18 cellular contexts compared by ENCODE assay signal in the genomic region with DNA sequence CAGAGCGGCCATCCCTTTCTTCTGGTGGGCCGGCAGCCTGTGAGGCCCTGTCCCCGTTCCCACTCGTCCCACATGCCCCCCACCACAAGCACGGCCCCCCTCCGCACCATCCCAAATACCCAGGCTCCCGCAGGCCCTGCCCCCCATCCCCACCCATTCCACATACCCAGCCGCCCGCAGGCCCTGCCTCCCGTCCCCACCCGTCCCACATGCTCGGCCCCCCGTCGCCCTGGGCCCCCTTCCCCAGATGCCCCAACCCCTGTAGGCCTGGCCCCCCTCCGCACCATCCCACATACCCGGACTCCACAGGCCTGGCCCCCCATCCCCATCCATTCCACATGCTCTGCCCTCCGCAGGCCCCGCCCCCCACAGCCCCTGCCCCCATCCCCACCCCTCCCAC. TPM values are rescaled to one million over a fixed set of nuclear protein-coding genes. Genes with fewer than 3 reads are reported as not detected.
A peak's percentile ranks its signal among the peaks of the same experiment; 100 is the strongest.
DNase-seq lines count a peak whose midpoint lies in the region; ATAC-seq, FAIRE-seq and TF ChIP-seq lines count a peak whose summit lies in the region.
"Had no signal": no experiment of that assay in that cellular context is flagged by ENCODE, and none has a peak within 500 bp of the region (broad histone marks: within the 10 kb centered on the region; RNA-seq: fewer than 3 reads in every experiment).

No MANE protein-coding gene starts in this region.

- no peaks in the 10 kb centered on the region for H3K79me1 ChIP-seq in neuronal stem cell (ENCODE audit: low read depth, low read length)

- H2BK12ac ChIP-seq in neuronal stem cell (ENCODE audit: low read length): no peak overlapping the region

- H2BK15ac ChIP-seq in neuronal stem cell (ENCODE audit: low read length): no peak overlapping the region

- no peaks in the 10 kb centered on the region for H3K4me1 ChIP-seq in left ventricle myocardium inferior
- no peaks in the 10 kb centered on the region for H3K4me1 ChIP-seq in RWPE2 (ENCODE audit: insufficient read depth, poor library complexity, severe bottlenecking)
- peaks cover 0 to 4% of the 10 kb centered on the region in 2 donors for H3K4me1 ChIP-seq in kidney (ENCODE audit: control insufficient read depth in 1 of 2, insufficient read depth in 1 of 2, low read depth in 1 of 2, low read length in 2 of 2)
- no peaks in the 10 kb centered on the region for H3K4me1 ChIP-seq in aorta (ENCODE audit: control insufficient read depth in 1 of 2, insufficient read depth in 2 of 2, low read length in 2 of 2)
- H3K4me1 ChIP-seq in neuronal stem cell (ENCODE audit: control insufficient read depth in 2 of 2, insufficient read depth in 1 of 2, low read depth in 1 of 2, low read length in 2 of 2): no peaks in the 10 kb centered on the region
- H3K4me1 ChIP-seq: Caco-2, HAP-1 had no signal

- H3K27me3 ChIP-seq in left ventricle myocardium inferior (ENCODE audit: low read depth) (peaks cover 60% of the 10 kb centered on the region), RWPE2 (ENCODE audit: insufficient read depth, poor library complexity, severe bottlenecking) (no peaks in the 10 kb centered on the region), aorta (ENCODE audit: control insufficient read depth in 1 of 2, insufficient read depth in 2 of 2, low read length in 1 of 2) (no peaks in the 10 kb centered on the region), neuronal stem cell (ENCODE audit: control insufficient read depth in 3 of 3, insufficient read depth in 3 of 3, low read depth in 1 of 3, low read length in 3 of 3) (peaks cover 0 to 20% (median 2%) of the 10 kb centered on the region in 3 experiments)
- H3K27me3 ChIP-seq: BLaER1 had no signal

- H3K27ac ChIP-seq in left ventricle myocardium inferior (replicated peaks): no peak overlapping the region
- no peak overlapping the region for H3K27ac ChIP-seq in RWPE2 (ENCODE audit: poor library complexity, severe bottlenecking)
- no peak overlapping the region for H3K27ac ChIP-seq in kidney (ENCODE audit: low read depth in 2 of 2, low read length in 2 of 2)
- no peak overlapping the region for H3K27ac ChIP-seq in aorta (ENCODE audit: low read depth in 1 of 2, low read length in 2 of 2)
- no peak overlapping the region for H3K27ac ChIP-seq in neuronal stem cell (replicated peaks; ENCODE audit: low read length)
- H3K27ac ChIP-seq: BLaER1 had no signal

- ATAC-seq in left cardiac atrium (no peak), RWPE2 (ENCODE audit: low read depth) (no peak), aorta (ENCODE audit: low FRiP score) (no peak)

- H2AK5ac ChIP-seq in neuronal stem cell (ENCODE audit: low read depth, low read length): no peak overlapping the region

- H3K9ac ChIP-seq in kidney (ENCODE audit: low read length in 2 of 2) (no peak overlapping the region), neuronal stem cell (ENCODE audit: low read depth, low read length, poor library complexity) (no peak overlapping the region)
- H3K9ac ChIP-seq: BLaER1 had no signal

- WGBS in aorta, 2 donors: 86 to 88% methylated on average over 16 to 18 of the region's 18 CpGs
- WGBS in neuronal stem cell (ENCODE audit: extremely low coverage in 2 of 2, insufficient read length in 2 of 2, insufficient replicate concordance in 1 of 2), 2 donors: no CpG with 5 or more reads among the region's 18 CpGs

- H3K14ac ChIP-seq in neuronal stem cell (ENCODE audit: low read length): no peak overlapping the region

- TF ChIP-seq CTCF in left ventricle myocardium inferior (IDR thresholded peaks at IDR 0.05; ENCODE audit: borderline replicate concordance) (no peak), RWPE2 (IDR thresholded peaks at IDR 0.05; ENCODE audit: poor library complexity, severe bottlenecking) (no peak), kidney (IDR thresholded peaks at IDR 0.05; ENCODE audit: borderline replicate concordance, extremely low read depth, insufficient read depth) (no peak)

- H2BK5ac ChIP-seq in neuronal stem cell (ENCODE audit: low read length): no peak overlapping the region

- DNase-seq in left cardiac atrium (peak; percentile 13), left ventricle myocardium inferior (no peak), RWPE2 (ENCODE audit: low spot score) (peak; percentile 66), kidney (peak; percentile 66), aorta (peak; percentile 31 to 67), midbrain (lab: John Stamatoyannopoulos, UW) (no peak), neuronal stem cell (ENCODE audit: low spot score) (no peak)
- DNase-seq: 8988T, AML-193, Caco-2, DND-41, GDM1, GOT3 had no signal

- no peak overlapping the region for H3K4me2 ChIP-seq in neuronal stem cell (ENCODE audit: insufficient read depth, low read length, poor library complexity, severe bottlenecking)
- H3K4me2 ChIP-seq: BLaER1 had no signal

- H3K4me3 ChIP-seq in left ventricle myocardium inferior (no peak overlapping the region), RWPE2 (ENCODE audit: severe bottlenecking) (no peak overlapping the region), kidney (ENCODE audit: low read length in 2 of 2) (no peak overlapping the region), aorta (ENCODE audit: low read length in 2 of 2) (no peak overlapping the region), neuronal stem cell (ENCODE audit: low read length in 2 of 2) (no peak overlapping the region)
- H3K4me3 ChIP-seq: BLaER1, HAP-1 had no signal

- no peak overlapping the region for H3K23ac ChIP-seq in neuronal stem cell (ENCODE audit: low read depth, low read length, poor library complexity)

- H3K9me3 ChIP-seq in left ventricle myocardium inferior (replicated peaks): peaks cover 6% of the 10 kb centered on the region
- H3K9me3 ChIP-seq in RWPE2 (ENCODE audit: severe bottlenecking): no peaks in the 10 kb centered on the region
- H3K9me3 ChIP-seq in kidney (ENCODE audit: control insufficient read depth in 1 of 2, low read length in 2 of 2): no peaks in the 10 kb centered on the region
- H3K9me3 ChIP-seq in aorta (ENCODE audit: control insufficient read depth, low read length): peaks cover 3% of the 10 kb centered on the region
- peaks cover 0 to 7% of the 10 kb centered on the region in 2 donors for H3K9me3 ChIP-seq in neuronal stem cell (replicated peaks in 1 of 2; ENCODE audit: control insufficient read depth in 2 of 2, insufficient read depth in 1 of 2, low read depth in 1 of 2, low read length in 2 of 2)
- H3K9me3 ChIP-seq: Caco-2, HAP-1 had no signal

- no peak overlapping the region for H3K4ac ChIP-seq in neuronal stem cell (ENCODE audit: low read length)

- H2BK120ac ChIP-seq in neuronal stem cell (ENCODE audit: low read depth, low read length): no peak overlapping the region

- H4K8ac ChIP-seq in neuronal stem cell (ENCODE audit: low read depth, low read length): no peak overlapping the region

- H3K18ac ChIP-seq in neuronal stem cell (ENCODE audit: low read length): no peak overlapping the region

- no peak overlapping the region for H2AFZ ChIP-seq in neuronal stem cell (ENCODE audit: low read length)

- FAIRE-seq in kidney (lab: Jason Lieb, UNC): no peak
- FAIRE-seq: GM12892 had no signal

- intact Hi-C loops in left cardiac atrium (cut with DNase I) (no loop called here), left ventricle myocardium inferior (cut with micrococcal nuclease) (no loop called here), kidney (cut with DNase I) (no loop called here), aorta (cut with DNase I) (no loop called here)

- no peaks in the 10 kb centered on the region for H3K36me3 ChIP-seq in left ventricle myocardium inferior
- no peaks in the 10 kb centered on the region for H3K36me3 ChIP-seq in RWPE2 (ENCODE audit: low read depth)
- peaks cover 6 to 7% of the 10 kb centered on the region in 2 donors for H3K36me3 ChIP-seq in kidney (ENCODE audit: control insufficient read depth in 1 of 2, insufficient read depth in 2 of 2, low read length in 2 of 2)
- H3K36me3 ChIP-seq in aorta (ENCODE audit: control insufficient read depth in 1 of 2, insufficient read depth in 2 of 2, low read length in 1 of 2): no peaks in the 10 kb centered on the region
- no peaks in the 10 kb centered on the region for H3K36me3 ChIP-seq in neuronal stem cell (replicated peaks in 1 of 2; ENCODE audit: control insufficient read depth in 2 of 2, insufficient read depth in 2 of 2, low read length in 2 of 2)
- H3K36me3 ChIP-seq: BLaER1, HAP-1 had no signal

- H4K91ac ChIP-seq in neuronal stem cell (ENCODE audit: low read depth, low read length, poor library complexity): no peak overlapping the region

RNA-seq across cellular contexts. Expression of gene SLC6A19, which starts 11.5 kb away (rescaled TPM):
- total RNA-seq in left cardiac atrium: not detected
- not detected for total RNA-seq in left ventricle myocardium inferior
- 2.2 TPM for total RNA-seq in kidney
- polyA plus RNA-seq in kidney (ENCODE audit: insufficient read depth, low read depth, low replicate concordance): 69.3 TPM
- total RNA-seq in aorta: under 1 TPM in 1 of 2 donors, not detected in 1; 0.12 TPM
- polyA plus RNA-seq in aorta: 1 to 10 TPM in 1 of 2 donors, not detected in 1; 9.5 TPM
- polyA plus RNA-seq in neuronal stem cell (2013, experiment 1 of 2): not detected
- not detected for polyA plus RNA-seq in neuronal stem cell (2013, experiment 2 of 2)
- total RNA-seq: CD8-positive, alpha-beta memory T cell; HT-29 had no signal
- polyA plus RNA-seq: CD8-positive, alpha-beta memory T cell had no signal

RNA-seq across cellular contexts. Expression of gene SLC6A18, which starts 12.3 kb away (rescaled TPM):
- total RNA-seq in left cardiac atrium (not detected), left ventricle myocardium inferior (not detected), kidney (not detected), aorta (not detected)
- polyA plus RNA-seq in kidney (ENCODE audit: insufficient read depth, low read depth, low replicate concordance) (1.5 TPM), aorta (not detected)
- not detected for polyA plus RNA-seq in neuronal stem cell (2013, experiment 1 of 2)
- polyA plus RNA-seq in neuronal stem cell (2013, experiment 2 of 2): not detected
- total RNA-seq: Caco-2; CD8-positive, alpha-beta memory T cell; HT-29 had no signal
- polyA plus RNA-seq: CD8-positive, alpha-beta memory T cell had no signal

Comparison
In these comparisons a context has a peak if more than half of its experiments do, and no peak if none do; other contexts are left out.
1. DNase-seq: peak in left cardiac atrium (single experiment), RWPE2 (single experiment), kidney (single experiment) and aorta (2 of 2); none in left ventricle myocardium inferior (single experiment), midbrain (single experiment) and neuronal stem cell (single experiment).